ENCODE assay signal across 26 cellular contexts in genomic region chr18:61973273-61974115, GRCh38.
DNase-seq lines count a peak whose midpoint lies in the region; ATAC-seq and TF ChIP-seq lines count a peak whose summit lies in the region.
"Had no signal": no experiment of that assay in that cellular context is flagged by ENCODE, and none has a peak within 500 bp of the region (broad histone marks: within the 10 kb centered on the region; RNA-seq: fewer than 3 reads in every experiment).

No MANE protein-coding gene starts in this region.

- H3K4me3 Mint-ChIP-seq in activated naive CD8-positive, alpha-beta T cell, result no peak overlapping the region
- no peak overlapping the region for H3K4me3 Mint-ChIP-seq in activated naive CD8-positive, alpha-beta T cell treated with anti-CD3 and anti-CD28 coated beads, Interleukin-2, amount 50 U/mL, for 24 hours
- H3K4me3 Mint-ChIP-seq in immature natural killer cell, result no peak overlapping the region
- H3K4me3 Mint-ChIP-seq: activated T-helper 17 cell treated with anti-CD3 and anti-CD28 coated beads, Interleukin-2, amount 50 U/mL, for 72 hours; HFFc6; WTC11 had no signal

- no peaks in the 10 kb centered on the region for H3K4me1 ChIP-seq in uterus
- H3K4me1 ChIP-seq: body of pancreas, pancreas had no signal

- TF ChIP-seq POLR2A in uterus (IDR thresholded peaks at IDR 0.05), result no peak

- no peak for ATAC-seq in activated naive CD8-positive, alpha-beta T cell treated with anti-CD3 and anti-CD28 coated beads, Interleukin-2, amount 50 U/mL, for 24 hours
- ATAC-seq: body of pancreas, pancreas, right cardiac atrium, WTC11 had no signal

- no peak for DNase-seq in activated naive CD8-positive, alpha-beta T cell treated with anti-CD3 and anti-CD28 coated beads, Interleukin-2, amount 50 U/mL, for 24 hours
- peak; percentile 23 for DNase-seq in NCI-H748 treated with DMSO at 0.1 percent for 48 hours (lab: John Stamatoyannopoulos, UW)
- DNase-seq in immature natural killer cell, result no peak
- DNase-seq in uterus, result no peak
- DNase-seq in posterior cingulate gyrus, result no peak
- no peak for DNase-seq in NCI-H2081 (lab: John Stamatoyannopoulos, UW)
- no peak for DNase-seq in activated effector memory CD4-positive, alpha-beta T cell treated with Interleukin-2 at 50 U/mL for 16 hours
- DNase-seq: activated CD4-positive, alpha-beta T cell treated with anti-CD3 and anti-CD28 coated beads, Interleukin-2, amount 50 U/mL, for 4 hours; activated CD8-positive, alpha-beta memory T cell treated with anti-CD3 and anti-CD28 coated beads, Interleukin-2, amount 50 U/mL, for 48 hours; body of pancreas; erythroblast; foreskin fibroblast; heart right ventricle; HFFc6; NCI-H1105; NCI-H2081 treated with DMSO at 0.1 percent for 48 hours; NCI-H526 treated with DMSO at 0.1 percent for 48 hours; pancreas; right cardiac atrium; stimulated activated CD4-positive, alpha-beta T cell treated with anti-CD3 and anti-CD28 coated beads, Interleukin-4, amount 100 ng/mL, for 24 hours; stimulated activated naive CD4-positive, alpha-beta T cell; T1000 had no signal

- peak overlapping the region; percentile 71 for H3K27ac Mint-ChIP-seq in activated naive CD8-positive, alpha-beta T cell
- no peak overlapping the region for H3K27ac Mint-ChIP-seq in activated naive CD8-positive, alpha-beta T cell treated with anti-CD3 and anti-CD28 coated beads, Interleukin-2, amount 50 U/mL, for 24 hours
- H3K27ac Mint-ChIP-seq in immature natural killer cell, result peak overlapping the region in 4 of 6 donors; percentile 2 to 9 (median 4)
- H3K27ac Mint-ChIP-seq: activated T-helper 17 cell treated with anti-CD3 and anti-CD28 coated beads, Interleukin-2, amount 50 U/mL, for 72 hours; HFFc6; WTC11 had no signal

- H3K27me3 Mint-ChIP-seq in activated naive CD8-positive, alpha-beta T cell, result no peaks in the 10 kb centered on the region
- no peaks in the 10 kb centered on the region for H3K27me3 Mint-ChIP-seq in activated naive CD8-positive, alpha-beta T cell treated with anti-CD3 and anti-CD28 coated beads, Interleukin-2, amount 50 U/mL, for 24 hours
- H3K27me3 Mint-ChIP-seq in immature natural killer cell (ENCODE audit: low read depth in 3 of 3), result no peaks in the 10 kb centered on the region
- H3K27me3 Mint-ChIP-seq: activated T-helper 17 cell treated with anti-CD3 and anti-CD28 coated beads, Interleukin-2, amount 50 U/mL, for 72 hours had no signal

- H3K36me3 Mint-ChIP-seq in activated naive CD8-positive, alpha-beta T cell, result peaks cover 4% of the 10 kb centered on the region
- no peaks in the 10 kb centered on the region for H3K36me3 Mint-ChIP-seq in activated naive CD8-positive, alpha-beta T cell treated with anti-CD3 and anti-CD28 coated beads, Interleukin-2, amount 50 U/mL, for 24 hours (ENCODE audit: low read depth)
- H3K36me3 Mint-ChIP-seq in immature natural killer cell, result no peaks in the 10 kb centered on the region
- H3K36me3 Mint-ChIP-seq: WTC11 had no signal

- H3K4me3 ChIP-seq in uterus, result no peak overlapping the region
- H3K4me3 ChIP-seq: body of pancreas, heart right ventricle, pancreas, vagina had no signal

- intact Hi-C loops in uterus (cut with DNase I; ENCODE audit: low total_unique reads), result no loop called here
- intact Hi-C loops in posterior cingulate gyrus (cut with DNase I), result no loop called here

- H3K27ac ChIP-seq in uterus, result peak overlapping the region; percentile 51 to 54
- H3K27ac ChIP-seq: body of pancreas, heart right ventricle, pancreas, vagina had no signal

- peaks cover 4% of the 10 kb centered on the region for H3K9me3 Mint-ChIP-seq in activated naive CD8-positive, alpha-beta T cell (ENCODE audit: low read depth)
- no peaks in the 10 kb centered on the region for H3K9me3 Mint-ChIP-seq in activated naive CD8-positive, alpha-beta T cell treated with anti-CD3 and anti-CD28 coated beads, Interleukin-2, amount 50 U/mL, for 24 hours
- H3K9me3 Mint-ChIP-seq in immature natural killer cell, result peaks cover 0 to 2% (median 0%) of the 10 kb centered on the region in 6 donors
- H3K9me3 Mint-ChIP-seq: HFFc6, WTC11 had no signal

- no peak for TF ChIP-seq CTCF in uterus (IDR thresholded peaks at IDR 0.05)

- H3K27me3 ChIP-seq in uterus, result no peaks in the 10 kb centered on the region
- H3K27me3 ChIP-seq: body of pancreas, heart right ventricle, pancreas, vagina had no signal

- no peaks in the 10 kb centered on the region for H3K36me3 ChIP-seq in uterus
- H3K36me3 ChIP-seq: heart right ventricle, pancreas, vagina had no signal

- H3K9me3 ChIP-seq in uterus, result no peaks in the 10 kb centered on the region
- H3K9me3 ChIP-seq: body of pancreas, pancreas, vagina had no signal

- peaks cover 17% of the 10 kb centered on the region for H3K4me1 Mint-ChIP-seq in activated naive CD8-positive, alpha-beta T cell (ENCODE audit: low read depth)
- peaks cover 13% of the 10 kb centered on the region for H3K4me1 Mint-ChIP-seq in activated naive CD8-positive, alpha-beta T cell treated with anti-CD3 and anti-CD28 coated beads, Interleukin-2, amount 50 U/mL, for 24 hours
- peaks cover 7 to 14% of the 10 kb centered on the region in 2 donors for H3K4me1 Mint-ChIP-seq in immature natural killer cell
